Comparison of ENCODE assay signal across 8 cellular contexts in genomic region chr9:37784640-37785483, GRCh38. TPM values are rescaled to one million over a fixed set of nuclear protein-coding genes. Genes with fewer than 3 reads are reported as not detected.
DNase-seq lines count a peak whose midpoint lies in the region; ATAC-seq, FAIRE-seq and TF ChIP-seq lines count a peak whose summit lies in the region.

Gene EXOSC3, minus strand, starts transcription at chr9:37785064. Its CDS starts 20 bp downstream, at chr9:37785044.

- TF ChIP-seq CTCF in GM10248 (IDR thresholded peaks at IDR 0.05; ENCODE audit: control extremely low read depth, extremely low read depth, low read depth, missing control alignments) (no peak), HFFc6 (IDR thresholded peaks at IDR 0.05) (peak; percentile 39), NB4 (IDR thresholded peaks at IDR 0.05; ENCODE audit: low read depth, low read length) (no peak), pancreas (IDR thresholded peaks at IDR 0.05) (no peak), tibial artery (IDR thresholded peaks at IDR 0.05) (no peak)

- CTCF ChIA-PET in GM10248 (lab: Yijun Ruan, JAX), result interaction anchor here (0.8 to 1.8 kb wide), 14 partner anchors 8 to 371 kb away, joined by 3 to 6 read pairs (median 3); partner anchors contain the start of gene DCAF10

- POLR2A ChIA-PET in GM10248 (lab: Yijun Ruan, JAX), result interaction anchor here (1.0 to 1.1 kb wide), 2 partner anchors 13 to 16 kb away, joined by 3 read pairs; no protein-coding TSS in a partner anchor

- DNase-seq in GM10248 (ENCODE audit: extremely low spot score) (peak; percentile 89), HFFc6 (peak; percentile 92), NB4 (ENCODE audit: low read depth) (peak; percentile 91), head of caudate nucleus (peak; percentile 85 to 97 (median 92)), pancreas (peak; percentile 81 to 94 (median 87)), tibial artery (peak; percentile 85 to 92)
- peak; percentile 82 to 90 for DNase-seq in activated naive CD4-positive, alpha-beta T cell treated with anti-CD3 and anti-CD28 coated beads, Interleukin-2, amount 50 U/mL, for 72 hours (ENCODE audit: low spot score in 2 of 2)

- H3K4me1 ChIP-seq in pancreas, result peaks cover 0 to 18% (median 0%) of the 10 kb centered on the region in 3 donors
- H3K4me1 ChIP-seq in tibial artery, result peaks cover 0 to 28% (median 16%) of the 10 kb centered on the region in 4 donors

- no peaks in the 10 kb centered on the region for H3K27me3 ChIP-seq in pancreas
- H3K27me3 ChIP-seq in tibial artery, result peaks cover 0 to 4% of the 10 kb centered on the region in 2 donors

- WGBS in pancreas, 2 donors, result 0 to 1% methylated on average over 73 of the region's 73 CpGs

- H3K4me1 Mint-ChIP-seq in HFFc6 (ENCODE audit: low read depth), result peaks cover 30% of the 10 kb centered on the region

- H3K27me3 Mint-ChIP-seq in HFFc6 (ENCODE audit: insufficient read depth), result peaks cover 3% of the 10 kb centered on the region

- H3K36me3 Mint-ChIP-seq in HFFc6 (ENCODE audit: low read depth), result peaks cover 23% of the 10 kb centered on the region
- peaks cover 37 to 43% of the 10 kb centered on the region in 2 donors for H3K36me3 Mint-ChIP-seq in activated naive CD4-positive, alpha-beta T cell treated with anti-CD3 and anti-CD28 coated beads, Interleukin-2, amount 50 U/mL, for 72 hours

- FAIRE-seq in pancreas (lab: Jason Lieb, UNC), result no peak

- H3K27ac Mint-ChIP-seq in HFFc6, result peak within 1 kb of the TSS; percentile 96
- H3K27ac Mint-ChIP-seq in activated naive CD4-positive, alpha-beta T cell treated with anti-CD3 and anti-CD28 coated beads, Interleukin-2, amount 50 U/mL, for 72 hours, result peak within 1 kb of the TSS; percentile 99 to 100

- peak; percentile 97 for ATAC-seq in SK-N-SH treated with all-trans-retinoic acid at 6 μM for 48 hours
- ATAC-seq in activated naive CD4-positive, alpha-beta T cell treated with anti-CD3 and anti-CD28 coated beads, Interleukin-2, amount 50 U/mL, for 72 hours, result peak; percentile 94 to 97
- ATAC-seq in pancreas, result peak; percentile 96 to 99 (median 98)

- intact Hi-C loops in head of caudate nucleus (cut with DNase I) (loop anchor here (1.0 to 10.0 kb wide), 2 partner anchors 15 to 190 kb away; partner anchors contain the start of genes DCAF10 and TOMM5), pancreas (cut with DNase I) (no loop called here), tibial artery (cut with DNase I; ENCODE audit: low total_unique reads) (loop anchor here (10.0 kb wide), 1 partner anchor 200 kb away; no protein-coding TSS in a partner anchor)

- H3K36me3 ChIP-seq in pancreas (peaks cover 0 to 16% (median 6%) of the 10 kb centered on the region in 3 donors), tibial artery (peaks cover 20 to 36% (median 32%) of the 10 kb centered on the region in 3 donors)

- H3K9me3 ChIP-seq in pancreas (no peaks in the 10 kb centered on the region), tibial artery (no peaks in the 10 kb centered on the region)

- H3K4me3 ChIP-seq in NB4 (ENCODE audit: low read depth, low read length), result peak within 1 kb of the TSS; percentile 94
- peak within 1 kb of the TSS; percentile 77 to 95 (median 82) for H3K4me3 ChIP-seq in pancreas
- H3K4me3 ChIP-seq in tibial artery, result peak within 1 kb of the TSS; percentile 74 to 98

- H3K27ac ChIP-seq in pancreas (peak within 1 kb of the TSS; percentile 54 to 72 (median 66)), tibial artery (peak within 1 kb of the TSS; percentile 80 to 84)

- no peaks in the 10 kb centered on the region for H3K9me3 Mint-ChIP-seq in HFFc6
- H3K9me3 Mint-ChIP-seq in activated naive CD4-positive, alpha-beta T cell treated with anti-CD3 and anti-CD28 coated beads, Interleukin-2, amount 50 U/mL, for 72 hours, result no peaks in the 10 kb centered on the region

- H3K4me3 Mint-ChIP-seq in HFFc6, result peak within 1 kb of the TSS; percentile 99

- peak; percentile 77 for TF ChIP-seq POLR2A in NB4 (IDR thresholded peaks at IDR 0.05; ENCODE audit: extremely low read depth, insufficient read length)

TF ChIP-seq in SK-N-SH treated with all-trans-retinoic acid at 6 μM for 48 hours, 23 proteins besides CTCF, POLR2A, EP300 and RAD21:
- TF ChIP-seq TSHZ2 (CRISPR knock-in tag; IDR thresholded peaks at IDR 0.05) (no peak), ESRRG (CRISPR knock-in tag; IDR thresholded peaks at IDR 0.05) (no peak), CSDC2 (CRISPR knock-in tag; IDR thresholded peaks at IDR 0.05) (no peak), ZNF565 (CRISPR knock-in tag; conservative IDR thresholded peaks at IDR 0.05; ENCODE audit: low read depth) (no peak), ARNTL (CRISPR knock-in tag; IDR thresholded peaks at IDR 0.05; ENCODE audit: borderline replicate concordance, low read depth) (no peak), TCF4 (CRISPR knock-in tag; IDR thresholded peaks at IDR 0.05; ENCODE audit: borderline replicate concordance) (no peak), ZFP30 (CRISPR knock-in tag; IDR thresholded peaks at IDR 0.05) (no peak), SNAI2 (CRISPR knock-in tag; IDR thresholded peaks at IDR 0.05) (no peak), ISL1 (CRISPR knock-in tag; IDR thresholded peaks at IDR 0.05) (no peak), CSRNP3 (CRISPR knock-in tag; IDR thresholded peaks at IDR 0.05) (no peak), TOX (CRISPR knock-in tag; IDR thresholded peaks at IDR 0.05; ENCODE audit: borderline replicate concordance) (no peak), GLIS3 (CRISPR knock-in tag; IDR thresholded peaks at IDR 0.05) (no peak), PPARA (CRISPR knock-in tag; IDR thresholded peaks at IDR 0.05; ENCODE audit: borderline replicate concordance) (no peak), RARB (CRISPR knock-in tag; IDR thresholded peaks at IDR 0.05) (no peak), ZC3H10 (CRISPR knock-in tag; IDR thresholded peaks at IDR 0.05) (no peak), OSR1 (CRISPR knock-in tag; IDR thresholded peaks at IDR 0.05) (no peak), CREB5 (CRISPR knock-in tag; IDR thresholded peaks at IDR 0.05; ENCODE audit: low read depth) (no peak), ZFP3 (CRISPR knock-in tag; IDR thresholded peaks at IDR 0.05) (no peak)

RNA-seq across cellular contexts. Expression of gene EXOSC3, which starts in this region (rescaled TPM):
- total RNA-seq in HFFc6 (2021; fragmentation: NEBNext Ultra II Directional; extraction: Animal tissue kit (Norgen Biotek cat#: 25700)), result 10 to 100 TPM; 37.7 to 49.8 (median 41.9) TPM
- total RNA-seq in activated naive CD4-positive, alpha-beta T cell treated with anti-CD3 and anti-CD28 coated beads, Interleukin-2, amount 50 U/mL, for 72 hours, result 100 to 1,000 TPM in 1 of 2 donors, 10 to 100 TPM in 1; 79.3 to 106 TPM
- total RNA-seq in pancreas, result 10 to 100 TPM; 12.3 to 19.9 (median 14.7) TPM
- 10 to 100 TPM in 1 of 2 donors, 1 to 10 TPM in 1; 7.2 to 11.2 TPM for polyA plus RNA-seq in pancreas

Comparison
In these comparisons a context has a peak if more than half of its experiments do, and no peak if none do; other contexts are left out.
1. Peak in every context shown above with its lines: DNase-seq, ATAC-seq, H3K4me3 ChIP-seq and H3K27ac ChIP-seq.
2. intact Hi-C loops: an anchor here in head of caudate nucleus (1.0 to 10.0 kb wide) and tibial artery (10.0 kb wide); none called in pancreas.